ENCODE assay signal across 22 cellular contexts in the genomic region with DNA sequence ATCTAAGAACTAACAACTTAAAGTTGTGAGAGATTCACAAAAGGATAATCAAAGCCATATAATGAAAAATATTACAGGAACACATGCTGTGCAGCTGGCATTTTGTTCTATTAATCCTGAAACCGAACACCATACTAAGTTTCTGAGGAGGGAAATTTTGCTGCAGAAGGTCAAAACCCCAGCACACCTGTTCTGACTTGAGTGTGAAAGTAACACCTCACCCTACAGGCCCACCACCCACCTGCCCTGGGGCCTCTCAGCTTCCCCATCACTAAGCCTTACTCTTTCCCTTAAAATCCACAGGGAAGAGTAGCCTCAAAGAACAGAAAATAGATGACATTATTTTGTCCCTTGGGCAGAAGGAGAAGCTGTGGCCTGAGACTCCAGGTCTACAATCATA. TPM values are rescaled to one million over a fixed set of nuclear protein-coding genes. Genes with fewer than 3 reads are reported as not detected.
A peak's percentile ranks its signal among the peaks of the same experiment; 100 is the strongest.
DNase-seq lines count a peak whose midpoint lies in the region; ATAC-seq, FAIRE-seq and TF ChIP-seq lines count a peak whose summit lies in the region.
"Had no signal": no experiment of that assay in that cellular context is flagged by ENCODE, and none has a peak within 500 bp of the region (broad histone marks: within the 10 kb centered on the region; RNA-seq: fewer than 3 reads in every experiment).

No MANE protein-coding gene starts in this region.

- H3K27me3 Mint-ChIP-seq in activated CD8-positive, alpha-beta memory T cell treated with anti-CD3 and anti-CD28 coated beads, Interleukin-2, amount 10 ng/mL, durations not matched to agents 7 days and 5 days: no peaks in the 10 kb centered on the region
- no peaks in the 10 kb centered on the region for H3K27me3 Mint-ChIP-seq in stimulated activated memory B cell treated with anti-CD40 and anti-IgM and Interleukin-4, amounts not matched to agents 10 μg/mL and 1 μg/mL and 100 μg/mL, for 72 hours

- H3K4me3 ChIP-seq in SJCRH30 (no peak overlapping the region), lower leg skin (ENCODE audit: low read depth, poor library complexity, severe bottlenecking) (no peak overlapping the region)
- H3K4me3 ChIP-seq: hepatocyte, lung, Peyer's patch, spleen, testis had no signal

- 43 to 52% methylated on average over 1 of the region's 1 CpG for WGBS in lower leg skin, 2 donors

- peaks cover 34% of the 10 kb centered on the region for H3K4me1 ChIP-seq in SJCRH30

- H3K27me3 ChIP-seq in SJCRH30: no peaks in the 10 kb centered on the region
- H3K27me3 ChIP-seq: foreskin keratinocyte, hepatocyte, Peyer's patch, spleen, testis had no signal

- DNase-seq in activated CD8-positive, alpha-beta memory T cell treated with anti-CD3 and anti-CD28 coated beads, Interleukin-2, amount 10 ng/mL, durations not matched to agents 7 days and 5 days: no peak
- no peak for DNase-seq in activated CD8-positive, alpha-beta memory T cell treated with anti-CD3 and anti-CD28 coated beads, Interleukin-2, amount 50 U/mL, for 48 hours
- DNase-seq in GM19239 (ENCODE audit: insufficient read length, low spot score) (no peak), SJCRH30 (peak; percentile 35 to 57), HTR-8/SVneo (ENCODE audit: insufficient read length, low spot score) (no peak), lower leg skin (ENCODE audit: low spot score in 2 of 2) (no peak)
- DNase-seq: cerebellar nuclear complex, DMS 273 treated with DMSO at 0.1 percent for 48 hours, erythroblast, foreskin keratinocyte, NCI-H2029, occipital lobe, Peyer's patch, spleen, testis, WERI-Rb-1 had no signal

- no peak for ATAC-seq in activated CD8-positive, alpha-beta memory T cell treated with anti-CD3 and anti-CD28 coated beads, Interleukin-2, amount 10 ng/mL, durations not matched to agents 7 days and 5 days
- ATAC-seq in stimulated activated memory B cell treated with anti-CD40 and anti-IgM and Interleukin-4, amounts not matched to agents 10 μg/mL and 1 μg/mL and 100 μg/mL, for 72 hours: peak; percentile 75
- ATAC-seq in HG02571 (IDR thresholded peaks at IDR 0.05; ENCODE audit: unreplicated experiment): no peak
- ATAC-seq: foreskin keratinocyte had no signal

- peaks cover 41% of the 10 kb centered on the region for H3K4me1 Mint-ChIP-seq in activated CD8-positive, alpha-beta memory T cell treated with anti-CD3 and anti-CD28 coated beads, Interleukin-2, amount 10 ng/mL, durations not matched to agents 7 days and 5 days
- H3K4me1 Mint-ChIP-seq in stimulated activated memory B cell treated with anti-CD40 and anti-IgM and Interleukin-4, amounts not matched to agents 10 μg/mL and 1 μg/mL and 100 μg/mL, for 72 hours: peaks cover 18% of the 10 kb centered on the region

- no peak for TF ChIP-seq CTCF in lower leg skin (IDR thresholded peaks at IDR 0.05)

- no peak overlapping the region for H3K27ac ChIP-seq in SJCRH30
- H3K27ac ChIP-seq: foreskin keratinocyte, hepatocyte, Peyer's patch, spleen, testis, WERI-Rb-1 had no signal

- H3K9me3 ChIP-seq in SJCRH30 (replicated peaks): no peaks in the 10 kb centered on the region
- H3K9me3 ChIP-seq: Peyer's patch, spleen, testis had no signal

- H3K36me3 Mint-ChIP-seq in activated CD8-positive, alpha-beta memory T cell treated with anti-CD3 and anti-CD28 coated beads, Interleukin-2, amount 10 ng/mL, durations not matched to agents 7 days and 5 days: peaks cover 63% of the 10 kb centered on the region
- peaks cover 59% of the 10 kb centered on the region for H3K36me3 Mint-ChIP-seq in stimulated activated memory B cell treated with anti-CD40 and anti-IgM and Interleukin-4, amounts not matched to agents 10 μg/mL and 1 μg/mL and 100 μg/mL, for 72 hours

- peak; percentile 28 for FAIRE-seq in GM19239 (lab: Jason Lieb, UNC)
- no peak for FAIRE-seq in HTR-8/SVneo (lab: Jason Lieb, UNC)

- H3K36me3 ChIP-seq in SJCRH30: peaks cover 57% of the 10 kb centered on the region

- H3K27ac Mint-ChIP-seq in activated CD8-positive, alpha-beta memory T cell treated with anti-CD3 and anti-CD28 coated beads, Interleukin-2, amount 10 ng/mL, durations not matched to agents 7 days and 5 days: peak overlapping the region; percentile 19
- H3K27ac Mint-ChIP-seq in stimulated activated memory B cell treated with anti-CD40 and anti-IgM and Interleukin-4, amounts not matched to agents 10 μg/mL and 1 μg/mL and 100 μg/mL, for 72 hours: peak overlapping the region; percentile 53

- H3K4me3 Mint-ChIP-seq in activated CD8-positive, alpha-beta memory T cell treated with anti-CD3 and anti-CD28 coated beads, Interleukin-2, amount 10 ng/mL, durations not matched to agents 7 days and 5 days: no peak overlapping the region
- no peak overlapping the region for H3K4me3 Mint-ChIP-seq in stimulated activated memory B cell treated with anti-CD40 and anti-IgM and Interleukin-4, amounts not matched to agents 10 μg/mL and 1 μg/mL and 100 μg/mL, for 72 hours
- H3K4me3 Mint-ChIP-seq: CD14-positive monocyte; T-helper 2 cell treated with Interferon-gamma antibody and Interleukin-4, amounts not matched to agents 5 μg/mL and 100 μg/mL, for 36 hours had no signal

- H3K9me3 Mint-ChIP-seq in activated CD8-positive, alpha-beta memory T cell treated with anti-CD3 and anti-CD28 coated beads, Interleukin-2, amount 10 ng/mL, durations not matched to agents 7 days and 5 days (ENCODE audit: low read depth): no peaks in the 10 kb centered on the region
- no peaks in the 10 kb centered on the region for H3K9me3 Mint-ChIP-seq in stimulated activated memory B cell treated with anti-CD40 and anti-IgM and Interleukin-4, amounts not matched to agents 10 μg/mL and 1 μg/mL and 100 μg/mL, for 72 hours
- H3K9me3 Mint-ChIP-seq: CD14-positive monocyte; T-helper 2 cell treated with Interferon-gamma antibody and Interleukin-4, amounts not matched to agents 5 μg/mL and 100 μg/mL, for 36 hours had no signal

- CTCF ChIA-PET in activated CD8-positive, alpha-beta memory T cell treated with anti-CD3 and anti-CD28 coated beads, Interleukin-2, amount 10 ng/mL, durations not matched to agents 7 days and 5 days (lab: Charles Lee): interaction anchor here (4.5 to 31.0 kb wide), 2 partner anchors 11 to 69 kb away, joined by 31 to 967 read pairs; a partner anchor contains a TSS

- intact Hi-C loops in lower leg skin (cut with DNase I; ENCODE audit: low total_unique reads): no loop called here

- TF ChIP-seq POLR2A in lower leg skin (IDR thresholded peaks at IDR 0.05): no peak

RNA-seq across cellular contexts. Expression of a gene that starts 44.8 kb away (rescaled TPM):
- 100 to 1,000 TPM; 118 to 127 TPM for total RNA-seq in activated CD8-positive, alpha-beta memory T cell treated with anti-CD3 and anti-CD28 coated beads, Interleukin-2, amount 10 ng/mL, durations not matched to agents 7 days and 5 days
- 5.0 and 5.9 TPM in 2 replicates for total RNA-seq in SJCRH30 (2014; rRNA removed; shearing (Covaris generic))
- 10 to 100 TPM; 25.1 to 60.9 (median 48.0) TPM for total RNA-seq in lower leg skin

RNA-seq across cellular contexts. Expression of a gene that starts 55.2 kb away (rescaled TPM):
- 10 to 100 TPM; 90.5 to 97.6 TPM for total RNA-seq in activated CD8-positive, alpha-beta memory T cell treated with anti-CD3 and anti-CD28 coated beads, Interleukin-2, amount 10 ng/mL, durations not matched to agents 7 days and 5 days
- total RNA-seq in SJCRH30 (2014; rRNA removed; shearing (Covaris generic)): 107 and 113 TPM in 2 replicates
- total RNA-seq in lower leg skin: 100 to 1,000 TPM; 109 to 149 (median 124) TPM

RNA-seq across cellular contexts. Expression of a gene that starts 56.9 kb away (rescaled TPM):
- total RNA-seq in activated CD8-positive, alpha-beta memory T cell treated with anti-CD3 and anti-CD28 coated beads, Interleukin-2, amount 10 ng/mL, durations not matched to agents 7 days and 5 days: 100 to 1,000 TPM; 112 to 116 TPM
- 25.7 and 31.1 TPM in 2 replicates for total RNA-seq in SJCRH30 (2014; rRNA removed; shearing (Covaris generic))
- total RNA-seq in lower leg skin: 10 to 100 TPM; 40.2 to 72.4 (median 50.5) TPM

Comparison
In these comparisons a context has a peak if more than half of its experiments do, and no peak if none do; other contexts are left out.
1. DNase-seq: peak in SJCRH30 (2 of 2); none in activated CD8-positive, alpha-beta memory T cell treated with anti-CD3 and anti-CD28 coated beads, Interleukin-2, amount 10 ng/mL, durations not matched to agents 7 days and 5 days (single experiment), activated CD8-positive, alpha-beta memory T cell treated with anti-CD3 and anti-CD28 coated beads, Interleukin-2, amount 50 U/mL, for 48 hours (single experiment), GM19239 (single experiment), HTR-8/SVneo (single experiment) and lower leg skin (0 of 2).